In the genomic region with DNA sequence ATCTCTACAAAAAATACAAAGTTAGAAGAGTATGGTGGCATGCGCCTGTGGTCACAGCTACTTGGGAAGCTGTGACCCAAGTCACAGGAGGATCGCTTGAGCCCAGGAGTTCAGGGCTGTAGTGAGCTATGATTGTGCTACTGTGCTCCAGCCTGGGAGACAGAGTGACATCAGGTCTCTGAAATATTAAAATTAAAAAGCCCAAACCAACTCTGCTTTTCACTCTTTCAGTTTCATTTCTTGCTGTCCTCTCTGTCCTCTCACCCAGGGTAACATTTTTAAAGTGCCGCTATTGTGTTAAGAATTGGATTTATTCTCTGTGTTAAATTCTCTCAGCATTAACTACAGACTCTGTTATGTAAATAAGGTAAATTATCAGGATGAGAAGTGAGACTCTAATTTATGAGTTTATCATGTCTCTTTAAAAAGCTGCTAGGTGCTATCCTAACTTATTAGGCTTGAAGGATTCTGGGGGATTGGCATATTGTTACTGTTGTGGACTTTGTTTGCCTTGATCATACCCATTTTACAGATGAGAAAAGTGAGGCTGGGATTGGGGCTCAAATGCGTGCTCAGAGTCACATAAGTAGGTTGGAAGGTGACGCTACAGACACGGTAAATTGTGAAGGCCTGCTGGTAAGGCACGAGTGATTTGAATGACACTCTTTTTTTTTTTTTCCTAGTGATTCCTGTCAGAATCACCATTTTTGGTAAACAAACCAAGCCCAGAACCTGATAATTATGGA, we compare ENCODE assay signal across 1 cellular context.
TF ChIP-seq lines count a peak whose summit lies in the region.

No MANE protein-coding gene starts in this region.

TF ChIP-seq in WTC11, 78 proteins besides CTCF, POLR2A, EP300 and RAD21 (continued from another document):
- TF ChIP-seq, protein P1, sequence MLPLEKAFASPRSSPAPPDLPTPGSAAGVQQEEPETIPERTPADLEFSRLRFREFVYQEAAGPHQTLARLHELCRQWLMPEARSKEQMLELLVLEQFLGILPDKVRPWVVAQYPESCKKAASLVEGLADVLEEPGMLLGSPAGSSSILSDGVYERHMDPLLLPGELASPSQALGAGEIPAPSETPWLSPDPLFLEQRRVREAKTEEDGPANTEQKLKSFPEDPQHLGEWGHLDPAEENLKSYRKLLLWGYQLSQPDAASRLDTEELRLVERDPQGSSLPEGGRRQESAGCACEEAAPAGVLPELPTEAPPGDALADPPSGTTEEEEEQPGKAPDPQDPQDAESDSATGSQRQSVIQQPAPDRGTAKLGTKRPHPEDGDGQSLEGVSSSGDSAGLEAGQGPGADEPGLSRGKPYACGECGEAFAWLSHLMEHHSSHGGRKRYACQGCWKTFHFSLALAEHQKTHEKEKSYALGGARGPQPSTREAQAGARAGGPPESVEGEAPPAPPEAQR (CRISPR knock-in tag; IDR thresholded peaks at IDR 0.05) = no peak
- TF ChIP-seq NR1H2 (CRISPR knock-in tag; IDR thresholded peaks at IDR 0.05) = no peak
- no peak for TF ChIP-seq ZBTB21 (CRISPR knock-in tag; IDR thresholded peaks at IDR 0.05; ENCODE audit: borderline replicate concordance)
